In the genomic region with DNA sequence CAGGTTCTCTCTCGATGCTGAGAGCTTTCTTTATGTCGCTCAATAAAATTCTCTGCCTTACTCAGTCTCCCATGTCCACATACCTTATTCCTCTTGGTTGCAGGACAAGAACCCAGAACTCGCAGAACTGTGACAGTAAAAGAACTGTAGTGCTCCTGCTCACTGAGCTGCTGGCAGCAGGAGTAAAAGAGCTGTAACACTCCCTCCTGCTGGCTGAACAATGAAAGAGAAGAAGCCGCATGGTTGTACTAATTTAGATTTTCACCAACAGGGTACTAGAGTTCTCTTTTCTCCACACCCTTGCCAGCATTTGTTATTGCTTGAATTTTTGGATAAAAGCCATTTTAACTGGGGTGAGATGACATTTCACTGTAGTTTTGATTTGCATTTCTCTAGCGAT, we compare ENCODE assay signal across 11 cellular contexts.
A peak's percentile ranks its signal among the peaks of the same experiment; 100 is the strongest.
DNase-seq lines count a peak whose midpoint lies in the region; ATAC-seq and TF ChIP-seq lines count a peak whose summit lies in the region.
"Had no signal": no experiment of that assay in that cellular context is flagged by ENCODE, and none has a peak within 500 bp of the region (broad histone marks: within the 10 kb centered on the region; RNA-seq: fewer than 3 reads in every experiment).

No MANE protein-coding gene starts in this region.

- no peak for ATAC-seq in activated CD8-positive, alpha-beta memory T cell treated with anti-CD3 and anti-CD28 coated beads, Interleukin-2, amount 10 ng/mL, durations not matched to agents 7 days and 5 days
- no peak for ATAC-seq in HG03521 (IDR thresholded peaks at IDR 0.05; ENCODE audit: unreplicated experiment)
- ATAC-seq: stimulated activated effector memory CD8-positive, alpha-beta T cell treated with anti-CD3 and anti-CD28 coated beads, Interleukin-12 subunit alpha, Interleukin-12 subunit beta, amount 100 ng/mL, for 72 hours had no signal

- CTCF ChIA-PET in activated CD8-positive, alpha-beta memory T cell treated with anti-CD3 and anti-CD28 coated beads, Interleukin-2, amount 10 ng/mL, durations not matched to agents 7 days and 5 days (lab: Charles Lee) = no interaction called here

- H3K79me2 ChIP-seq in OCI-LY1 (ENCODE audit: insufficient read depth, low read length) = no peaks in the 10 kb centered on the region
- H3K79me2 ChIP-seq: parathyroid adenoma had no signal

- no peaks in the 10 kb centered on the region for H3K9me3 ChIP-seq in OCI-LY1 (ENCODE audit: low read length)
- H3K9me3 ChIP-seq: SJSA1 had no signal

- no peak overlapping the region for H3K4me3 Mint-ChIP-seq in T-helper 2 cell treated with Interferon-gamma antibody and Interleukin-4, amounts not matched to agents 5 μg/mL and 100 μg/mL, for 36 hours
- no peak overlapping the region for H3K4me3 Mint-ChIP-seq in activated CD8-positive, alpha-beta memory T cell treated with anti-CD3 and anti-CD28 coated beads, Interleukin-2, amount 10 ng/mL, durations not matched to agents 7 days and 5 days
- H3K4me3 Mint-ChIP-seq: stimulated activated effector memory CD8-positive, alpha-beta T cell treated with anti-CD3 and anti-CD28 coated beads, Interleukin-12 subunit alpha, Interleukin-12 subunit beta, amount 100 ng/mL, for 72 hours had no signal

- H3K9me3 Mint-ChIP-seq in T-helper 2 cell treated with Interferon-gamma antibody and Interleukin-4, amounts not matched to agents 5 μg/mL and 100 μg/mL, for 36 hours = peaks cover 11% of the 10 kb centered on the region
- H3K9me3 Mint-ChIP-seq in activated CD8-positive, alpha-beta memory T cell treated with anti-CD3 and anti-CD28 coated beads, Interleukin-2, amount 10 ng/mL, durations not matched to agents 7 days and 5 days (ENCODE audit: low read depth) = no peaks in the 10 kb centered on the region

- no peaks in the 10 kb centered on the region for H3K4me1 Mint-ChIP-seq in T-helper 2 cell treated with Interferon-gamma antibody and Interleukin-4, amounts not matched to agents 5 μg/mL and 100 μg/mL, for 36 hours (ENCODE audit: low read depth)
- no peaks in the 10 kb centered on the region for H3K4me1 Mint-ChIP-seq in activated CD8-positive, alpha-beta memory T cell treated with anti-CD3 and anti-CD28 coated beads, Interleukin-2, amount 10 ng/mL, durations not matched to agents 7 days and 5 days
- H3K4me1 Mint-ChIP-seq: stimulated activated effector memory CD8-positive, alpha-beta T cell treated with anti-CD3 and anti-CD28 coated beads, Interleukin-12 subunit alpha, Interleukin-12 subunit beta, amount 100 ng/mL, for 72 hours had no signal

- no peaks in the 10 kb centered on the region for H3K36me3 ChIP-seq in OCI-LY1 (ENCODE audit: insufficient read depth, low read length)
- H3K36me3 ChIP-seq: SJSA1 had no signal

- peak; percentile 21 for TF ChIP-seq CTCF in 22Rv1 (IDR thresholded peaks at IDR 0.05)
- TF ChIP-seq CTCF in GM12865 (IDR thresholded peaks at IDR 0.05; ENCODE audit: insufficient read depth, low read depth, low read length, missing control alignments) = peak; percentile 2
- peak; percentile 34; the same call in 1 of the 2 replicates for TF ChIP-seq CTCF in OCI-LY1 (IDR thresholded peaks at IDR 0.05; ENCODE audit: low read length)
- TF ChIP-seq CTCF in fibroblast of pulmonary artery (IDR thresholded peaks at IDR 0.05; ENCODE audit: low read length, missing control alignments) = peak; percentile 44

- no peak for DNase-seq in GM12865 (ENCODE audit: low read depth)
- DNase-seq in fibroblast of pulmonary artery (ENCODE audit: low read depth) = peak; percentile 53
- DNase-seq in T-helper 2 cell treated with Interferon-gamma antibody and Interleukin-4, amounts not matched to agents 5 μg/mL and 100 μg/mL, for 36 hours (ENCODE audit: low spot score) = no peak
- no peak for DNase-seq in activated CD8-positive, alpha-beta memory T cell treated with anti-CD3 and anti-CD28 coated beads, Interleukin-2, amount 10 ng/mL, durations not matched to agents 7 days and 5 days
- DNase-seq in globus pallidus (ENCODE audit: low spot score) = no peak

- H3K4me1 ChIP-seq in OCI-LY1 (ENCODE audit: insufficient read depth, low read length, severe bottlenecking) = no peaks in the 10 kb centered on the region
- H3K4me1 ChIP-seq: parathyroid adenoma, SJSA1 had no signal

- no peak overlapping the region for H2AFZ ChIP-seq in OCI-LY1 (ENCODE audit: low read length)
- H2AFZ ChIP-seq: parathyroid adenoma had no signal

- H3K9me2 ChIP-seq in OCI-LY1 (ENCODE audit: low read depth, low read length) = no peaks in the 10 kb centered on the region

- no peak overlapping the region for H3K27ac Mint-ChIP-seq in T-helper 2 cell treated with Interferon-gamma antibody and Interleukin-4, amounts not matched to agents 5 μg/mL and 100 μg/mL, for 36 hours
- no peak overlapping the region for H3K27ac Mint-ChIP-seq in activated CD8-positive, alpha-beta memory T cell treated with anti-CD3 and anti-CD28 coated beads, Interleukin-2, amount 10 ng/mL, durations not matched to agents 7 days and 5 days
- H3K27ac Mint-ChIP-seq: stimulated activated effector memory CD8-positive, alpha-beta T cell treated with anti-CD3 and anti-CD28 coated beads, Interleukin-12 subunit alpha, Interleukin-12 subunit beta, amount 100 ng/mL, for 72 hours had no signal

- H3K4me3 ChIP-seq in GM12865 (ENCODE audit: low read depth, low read length) (no peak overlapping the region), OCI-LY1 (ENCODE audit: low read depth, low read length, poor library complexity, severe bottlenecking) (no peak overlapping the region), fibroblast of pulmonary artery (replicated peaks; ENCODE audit: low read depth, low read length) (no peak overlapping the region)
- H3K4me3 ChIP-seq: SJSA1 had no signal

- no peaks in the 10 kb centered on the region for H4K20me1 ChIP-seq in OCI-LY1 (ENCODE audit: insufficient read depth, low read length)

- no peaks in the 10 kb centered on the region for H3K27me3 ChIP-seq in OCI-LY1 (ENCODE audit: insufficient read depth, low read length)
- H3K27me3 ChIP-seq: SJSA1 had no signal

- no peak overlapping the region for H3K4me2 ChIP-seq in OCI-LY1 (ENCODE audit: low read length)

- H3K27ac ChIP-seq in 22Rv1 = no peak overlapping the region
- no peak overlapping the region for H3K27ac ChIP-seq in OCI-LY1 (ENCODE audit: low read depth, low read length, poor library complexity, severe bottlenecking)
- H3K27ac ChIP-seq: parathyroid adenoma, SJSA1 had no signal

- H3K9ac ChIP-seq in OCI-LY1 (ENCODE audit: low read length) = no peak overlapping the region
- H3K9ac ChIP-seq: parathyroid adenoma had no signal

- H3F3A ChIP-seq in OCI-LY1 (ENCODE audit: insufficient read depth, low read length) = no peaks in the 10 kb centered on the region

- no peaks in the 10 kb centered on the region for H3K36me3 Mint-ChIP-seq in T-helper 2 cell treated with Interferon-gamma antibody and Interleukin-4, amounts not matched to agents 5 μg/mL and 100 μg/mL, for 36 hours (ENCODE audit: low read depth)
- no peaks in the 10 kb centered on the region for H3K36me3 Mint-ChIP-seq in activated CD8-positive, alpha-beta memory T cell treated with anti-CD3 and anti-CD28 coated beads, Interleukin-2, amount 10 ng/mL, durations not matched to agents 7 days and 5 days
- H3K36me3 Mint-ChIP-seq: stimulated activated effector memory CD8-positive, alpha-beta T cell treated with anti-CD3 and anti-CD28 coated beads, Interleukin-12 subunit alpha, Interleukin-12 subunit beta, amount 100 ng/mL, for 72 hours had no signal

- no peaks in the 10 kb centered on the region for H3K27me3 Mint-ChIP-seq in T-helper 2 cell treated with Interferon-gamma antibody and Interleukin-4, amounts not matched to agents 5 μg/mL and 100 μg/mL, for 36 hours (ENCODE audit: low read depth)
- no peaks in the 10 kb centered on the region for H3K27me3 Mint-ChIP-seq in activated CD8-positive, alpha-beta memory T cell treated with anti-CD3 and anti-CD28 coated beads, Interleukin-2, amount 10 ng/mL, durations not matched to agents 7 days and 5 days
